ENCODE assay signal across 8 cellular contexts in the genomic region with DNA sequence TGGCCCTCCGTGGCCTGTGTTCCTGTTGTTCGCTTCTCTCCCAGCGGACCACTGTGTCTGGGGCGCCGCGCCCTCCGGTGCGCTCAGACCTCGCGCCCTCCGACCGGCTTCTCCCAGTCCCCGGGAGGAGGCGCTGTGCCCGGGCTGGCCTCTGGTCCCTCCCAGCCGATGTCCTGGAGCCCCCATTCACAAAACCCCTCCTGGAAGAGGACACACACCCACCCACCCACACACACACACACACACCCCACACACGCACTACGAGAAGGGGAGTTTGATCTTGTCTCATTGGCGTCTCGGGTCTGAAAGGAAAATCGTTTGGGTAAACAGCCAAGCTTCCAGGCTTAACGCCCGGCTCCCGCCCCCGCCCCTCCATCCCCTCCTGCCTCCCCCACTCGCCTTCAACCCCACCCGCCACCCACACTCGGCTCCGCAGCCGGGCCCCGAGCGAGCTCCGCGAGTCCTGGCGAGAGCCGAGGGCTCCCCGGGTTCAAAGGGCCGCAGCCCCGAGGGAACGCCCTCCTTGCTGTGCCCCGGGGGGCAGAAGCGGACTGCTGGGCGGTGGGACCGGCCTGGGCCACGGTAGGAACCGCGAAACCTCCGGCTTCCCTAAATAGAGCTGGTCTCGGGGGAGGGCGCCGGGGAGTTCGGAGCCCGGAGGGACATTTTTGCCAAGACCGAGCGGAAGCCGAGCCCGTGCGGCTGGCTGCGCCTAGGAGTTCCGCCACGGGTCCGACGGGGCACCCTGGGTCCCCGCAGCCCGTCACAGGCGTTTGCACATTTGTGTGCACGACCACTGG. TPM values are rescaled to one million over a fixed set of nuclear protein-coding genes. Genes with fewer than 3 reads are reported as not detected.
A peak's percentile ranks its signal among the peaks of the same experiment; 100 is the strongest.
DNase-seq lines count a peak whose midpoint lies in the region; ATAC-seq and TF ChIP-seq lines count a peak whose summit lies in the region.

No MANE protein-coding gene starts in this region.

- no peaks in the 10 kb centered on the region for H3K9me3 ChIP-seq in thymus (ENCODE audit: control insufficient read depth)

- intact Hi-C loops in head of caudate nucleus (cut with DNase I): loop anchor here (10.0 kb wide), 2 partner anchors 881 to 1401 kb away; no protein-coding TSS in a partner anchor

- peak; percentile 34 for ATAC-seq in left lobe of liver
- ATAC-seq in GM19452 (IDR thresholded peaks at IDR 0.05; ENCODE audit: unreplicated experiment): no peak

- no peaks in the 10 kb centered on the region for H3K4me1 ChIP-seq in thymus (ENCODE audit: control insufficient read depth, insufficient read depth, low read length)

- H3K27me3 ChIP-seq in HL-60 (ENCODE audit: insufficient read depth, poor library complexity, severe bottlenecking) (no peaks in the 10 kb centered on the region), thymus (ENCODE audit: control insufficient read depth, insufficient read depth) (peaks cover 86% of the 10 kb centered on the region)

- H3K4me3 ChIP-seq in HL-60 (replicated peaks; ENCODE audit: insufficient read depth, low read length): peak overlapping the region; percentile 42
- peak overlapping the region; percentile 69 for H3K4me3 ChIP-seq in choroid plexus epithelial cell (ENCODE audit: low read depth, low read length)
- H3K4me3 ChIP-seq in thymus (ENCODE audit: low read length): peak overlapping the region; percentile 7

- no peaks in the 10 kb centered on the region for H3K36me3 ChIP-seq in thymus (ENCODE audit: control insufficient read depth, insufficient read depth)

- DNase-seq in HL-60 (ENCODE audit: low read depth in 1 of 2, low spot score in 1 of 2) (peak in 1 of 2 experiments; percentile 66), choroid plexus epithelial cell (ENCODE audit: low read depth) (peak; percentile 79), left lobe of liver (ENCODE audit: low spot score) (peak; percentile 58), head of caudate nucleus (no peak), T-helper 1 cell (no peak)
- DNase-seq in activated effector memory CD4-positive, alpha-beta T cell treated with Interleukin-2 at 50 U/mL for 16 hours: no peak

- 7% methylated on average over 67 of the region's 67 CpGs for WGBS in thymus

- TF ChIP-seq CTCF in HL-60 (IDR thresholded peaks at IDR 0.05; ENCODE audit: insufficient read depth, low read length) (no peak), choroid plexus epithelial cell (conservative IDR thresholded peaks at IDR 0.05; ENCODE audit: low read depth, low read length) (peak; percentile 84)

- peak overlapping the region; percentile 94 for H3K27ac ChIP-seq in HL-60 (replicated peaks)
- H3K27ac ChIP-seq in thymus (ENCODE audit: low read depth): peak overlapping the region; percentile 48

RNA-seq across cellular contexts. Expression of a gene that starts 23.6 kb away (rescaled TPM):
- total RNA-seq in left lobe of liver: 37.0 TPM
- 11.9 TPM for polyA plus RNA-seq in thymus

Comparison
In these comparisons a context has a peak if more than half of its experiments do, and no peak if none do; other contexts are left out.
1. DNase-seq: peak in choroid plexus epithelial cell (single experiment) and left lobe of liver (single experiment); none in head of caudate nucleus (0 of 42), T-helper 1 cell (0 of 5) and activated effector memory CD4-positive, alpha-beta T cell treated with Interleukin-2 at 50 U/mL for 16 hours (single experiment).
2. H3K4me3 ChIP-seq: peak in every context shown above with its lines; median percentile 69 in choroid plexus epithelial cell; 42 in HL-60; 7 in thymus.